17 cellular contexts compared by ENCODE assay signal in genomic region chr2:124995185-124995912, GRCh38.
DNase-seq lines count a peak whose midpoint lies in the region; FAIRE-seq and TF ChIP-seq lines count a peak whose summit lies in the region.
"Had no signal": no experiment of that assay in that cellular context is flagged by ENCODE, and none has a peak within 500 bp of the region (broad histone marks: within the 10 kb centered on the region; RNA-seq: fewer than 3 reads in every experiment).

No MANE protein-coding gene starts in this region.

- H4K20me1 ChIP-seq in H1 (replicated peaks in 1 of 2; ENCODE audit: control insufficient read depth in 1 of 2, insufficient read depth in 2 of 2, low read length in 2 of 2): no peaks in the 10 kb centered on the region

- CTCF ChIA-PET in H1 (lab: Charles Lee; ENCODE audit: partially characterized antibody): interaction anchor here (1.0 to 1.2 kb wide), 2 partner anchors 9 to 65 kb away, joined by 3 to 6 read pairs; no protein-coding TSS in a partner anchor

- peak overlapping the region; percentile 37; the same call in 1 of the 2 replicates for H2BK5ac ChIP-seq in H1 (ENCODE audit: low read depth, low read length)

- H3K23me2 ChIP-seq in H1 (ENCODE audit: low read depth, low read length): no peaks in the 10 kb centered on the region; the same call in 1 of the 2 replicates

- H2AK5ac ChIP-seq in H1 (ENCODE audit: low read depth, low read length): no peak overlapping the region; the same call in 1 of the 2 replicates

- peak in 1 of 2 experiments; percentile 45 for DNase-seq in H1 (ENCODE audit: low read depth in 1 of 2, low spot score in 2 of 2)
- no peak for DNase-seq in ovary
- no peak for DNase-seq in DMS79 treated with DMSO at 0.1 percent for 48 hours (lab: John Stamatoyannopoulos, UW)
- no peak for DNase-seq in ascending aorta (ENCODE audit: low spot score in 2 of 2)
- DNase-seq: BE2C; CD4-positive, alpha-beta memory T cell; COR-L47; DMS153; DND-41; GF-D8; KBM-7 had no signal

- H3K18ac ChIP-seq in H1 (ENCODE audit: extremely low read depth, low read length): no peak overlapping the region; the same call in 1 of the 2 replicates

- H3K79me2 ChIP-seq in H1 (ENCODE audit: control insufficient read depth in 1 of 2, insufficient read depth in 2 of 2, low read length in 2 of 2): no peaks in the 10 kb centered on the region

- intact Hi-C loops in ovary (cut with DNase I) (no loop called here), ascending aorta (cut with DNase I) (no loop called here)

- H3K9ac ChIP-seq in HUES6 (ENCODE audit: low read length) (no peak overlapping the region), H1 (replicated peaks in 1 of 4; ENCODE audit: extremely low read depth in 1 of 4, low read depth in 3 of 4, low read length in 3 of 4) (no peak overlapping the region), iPS-18a (ENCODE audit: low read length) (no peak overlapping the region)

- peak overlapping the region; percentile 82 for H3K4ac ChIP-seq in H1 (replicated peaks; ENCODE audit: insufficient read length, low read depth, low read length)

- H2AFZ ChIP-seq in H1 (ENCODE audit: low read length): no peak overlapping the region

- H3K4me1 ChIP-seq in HUES6 (ENCODE audit: control insufficient read depth, insufficient read depth, low read length) (peaks cover 23% of the 10 kb centered on the region), H1 (replicated peaks in 1 of 4; ENCODE audit: control insufficient read depth in 3 of 4, insufficient read depth in 4 of 4, low read length in 3 of 4) (peaks cover 5 to 29% (median 19%) of the 10 kb centered on the region in 4 experiments; a peak in 4 of 7 replicates), iPS-18a (ENCODE audit: control insufficient read depth, low read depth, low read length) (peaks cover 30% of the 10 kb centered on the region), ovary (ENCODE audit: insufficient read depth) (no peaks in the 10 kb centered on the region), ascending aorta (no peaks in the 10 kb centered on the region)
- H3K4me1 ChIP-seq: A549, BE2C, HAP-1 had no signal

- TF ChIP-seq CTCF in H1 (IDR thresholded peaks at IDR 0.05; ENCODE audit: control extremely low read depth in 1 of 3, insufficient read depth in 1 of 3, low read depth in 1 of 3, low read length in 3 of 3) (no peak), ovary (IDR thresholded peaks at IDR 0.05) (no peak), ascending aorta (IDR thresholded peaks at IDR 0.05) (no peak)

- 0 out of 4 replicates have a peak, but pooled peaks of 1 of the 2 experiments have one; percentile 3 for TF ChIP-seq RAD21 in H1 (IDR thresholded peaks at IDR 0.05 in 1 of 2, conservative IDR thresholded peaks at IDR 0.05 in 1 of 2; ENCODE audit: low read depth in 2 of 2, low read length in 2 of 2)

- H3K9me3 ChIP-seq in HUES6 (ENCODE audit: control insufficient read depth, insufficient read depth, low read depth, low read length) (no peaks in the 10 kb centered on the region; the same call in 1 of the 2 replicates), H1 (ENCODE audit: insufficient read depth in 2 of 2, low read depth in 1 of 2, low read length in 1 of 2) (0 out of 4 replicates have a peak, but pooled peaks cover 0 to 3% of the 10 kb centered on the region in 2 experiments), iPS-18a (ENCODE audit: control insufficient read depth, low read depth, low read length) (peaks cover 4% of the 10 kb centered on the region), ovary (no peaks in the 10 kb centered on the region), ascending aorta (no peaks in the 10 kb centered on the region)
- H3K9me3 ChIP-seq: A549, BE2C, HAP-1 had no signal

- H4K91ac ChIP-seq in H1 (replicated peaks; ENCODE audit: insufficient read length, low read length): peak overlapping the region; percentile 89

- no peaks in the 10 kb centered on the region for H3K27me3 ChIP-seq in HUES6 (ENCODE audit: control insufficient read depth, insufficient read depth, low read length)
- H3K27me3 ChIP-seq in H1 (replicated peaks in 1 of 4; ENCODE audit: control insufficient read depth in 3 of 4, extremely low read depth in 1 of 4, insufficient read depth in 3 of 4, low read length in 3 of 4): no peaks in the 10 kb centered on the region
- no peaks in the 10 kb centered on the region for H3K27me3 ChIP-seq in iPS-18a (ENCODE audit: control insufficient read depth, insufficient read depth, low read length)
- H3K27me3 ChIP-seq in ovary: no peaks in the 10 kb centered on the region
- H3K27me3 ChIP-seq in ascending aorta: no peaks in the 10 kb centered on the region
- H3K27me3 ChIP-seq: BE2C had no signal

- H3K79me1 ChIP-seq in H1 (ENCODE audit: low read depth, low read length): no peaks in the 10 kb centered on the region

- no peaks in the 10 kb centered on the region for H3K36me3 ChIP-seq in HUES6 (ENCODE audit: control insufficient read depth, insufficient read depth, low read length)
- H3K36me3 ChIP-seq in H1 (ENCODE audit: control insufficient read depth in 2 of 4, insufficient read depth in 4 of 4, low read length in 3 of 4): peaks cover 0 to 2% (median 0%) of the 10 kb centered on the region in 4 experiments; a peak in 2 of 8 replicates
- H3K36me3 ChIP-seq in iPS-18a (ENCODE audit: control insufficient read depth, low read depth, low read length): no peaks in the 10 kb centered on the region
- no peaks in the 10 kb centered on the region for H3K36me3 ChIP-seq in ovary
- H3K36me3 ChIP-seq in ascending aorta: no peaks in the 10 kb centered on the region
- H3K36me3 ChIP-seq: BE2C, HAP-1 had no signal

- POLR2A ChIA-PET in H1 (lab: Charles Lee; ENCODE audit: partially characterized antibody): no interaction called here

- H4K5ac ChIP-seq in H1 (ENCODE audit: insufficient read length, low read depth, low read length): peak overlapping the region; percentile 44

- H3K27ac ChIP-seq in HUES6 (ENCODE audit: low read depth, low read length) (peak overlapping the region; percentile 93), H1 (ENCODE audit: low read depth, low read length) (no peak overlapping the region), iPS-18a (ENCODE audit: low read length) (peak overlapping the region; percentile 15), ovary (no peak overlapping the region), ascending aorta (no peak overlapping the region)
- H3K27ac ChIP-seq: A549, C4-2B had no signal

- H2BK20ac ChIP-seq in H1 (ENCODE audit: low read length): 0 out of 2 replicates have a peak overlapping the region, but pooled peaks have one; percentile 17

- WGBS in H1 (ENCODE audit: extremely low coverage in 1 of 2, insufficient coverage in 1 of 2, insufficient read length in 1 of 2, insufficient replicate concordance in 2 of 2, low coverage in 1 of 2, low lambda C conversion rate in 2 of 2, missing lambda C conversion rate in 1 of 2), 2 experiments: 55% methylated on average over 6 of the region's 6 CpGs; no CpG with 5 or more reads in 1 of the 2 experiments
- WGBS in ovary, 3 donors: 66 to 87% (median 83%) methylated on average over 6 of the region's 6 CpGs

- peak overlapping the region; percentile 99 for H2BK120ac ChIP-seq in H1 (replicated peaks; ENCODE audit: low read depth, low read length)

- H3K4me3 ChIP-seq in HUES6 (ENCODE audit: low read depth, low read length) (no peak overlapping the region), H1 (ENCODE audit: extremely low read depth in 1 of 4, insufficient read depth in 2 of 4, low read depth in 3 of 4, low read length in 4 of 4) (peak overlapping the region in 1 of 4 experiments; percentile 2; a peak in 1 of 8 replicates), iPS-18a (ENCODE audit: low read length) (no peak overlapping the region), ovary (no peak overlapping the region), ascending aorta (no peak overlapping the region)
- H3K4me3 ChIP-seq: A549, HAP-1 had no signal

- H4K8ac ChIP-seq in H1 (ENCODE audit: extremely low read depth, insufficient read depth, low read length): no peak overlapping the region

- H2BK15ac ChIP-seq in H1 (ENCODE audit: low read length): no peak overlapping the region

- H3K23ac ChIP-seq in H1 (ENCODE audit: insufficient read length): no peak overlapping the region

- no peak overlapping the region for H3K56ac ChIP-seq in H1 (replicated peaks; ENCODE audit: insufficient read length, low read depth, low read length)

- TF ChIP-seq POLR2A in H1 (IDR thresholded peaks at IDR 0.05; ENCODE audit: control extremely low read depth in 1 of 2, low read depth in 2 of 2, low read length in 2 of 2): no peak
- no peak for TF ChIP-seq POLR2A in ovary (IDR thresholded peaks at IDR 0.05)

- TF ChIP-seq EP300 in H1 (IDR thresholded peaks at IDR 0.05; ENCODE audit: borderline replicate concordance in 1 of 2, low read depth in 2 of 2, low read length in 2 of 2): no peak
- TF ChIP-seq EP300 in ovary (IDR thresholded peaks at IDR 0.05): no peak

- no peak overlapping the region for H3K14ac ChIP-seq in H1 (ENCODE audit: insufficient read length)

- H2BK12ac ChIP-seq in H1 (ENCODE audit: low read depth, low read length): no peak overlapping the region; the same call in 1 of the 2 replicates

- peak; percentile 50 for FAIRE-seq in H1 (lab: Jason Lieb, UNC)
- FAIRE-seq: A549, D721Med had no signal

- H3K4me2 ChIP-seq in H1 (ENCODE audit: insufficient read depth in 1 of 2, low read depth in 2 of 2, low read length in 2 of 2): no peak overlapping the region; a peak in 1 of 4 replicates
- H3K4me2 ChIP-seq: A549 had no signal

TF ChIP-seq in H1, 55 proteins besides CTCF, POLR2A, EP300 and RAD21:
- TF ChIP-seq BACH1 (IDR thresholded peaks at IDR 0.05; ENCODE audit: low read length) (peak; percentile 73), KDM1A (IDR thresholded peaks at IDR 0.05; ENCODE audit: borderline replicate concordance, low read length) (no peak), MAFK (IDR thresholded peaks at IDR 0.05; ENCODE audit: low read depth, low read length) (peak; percentile 53; the same call in 1 of the 2 replicates), NRF1 (IDR thresholded peaks at IDR 0.05; ENCODE audit: low read depth, low read length) (no peak)

Comparison
In these comparisons a context has a peak if more than half of its experiments do, and no peak if none do; other contexts are left out.
1. H3K27ac ChIP-seq: peak in HUES6 (single experiment) and iPS-18a (single experiment); none in H1 (single experiment), ovary (0 of 2) and ascending aorta (0 of 2).